Comparison of ENCODE assay signal across 8 cellular contexts in genomic region chr17:7932949-7933348, GRCh38. TPM values are rescaled to one million over a fixed set of nuclear protein-coding genes. Genes with fewer than 3 reads are reported as not detected.
DNase-seq lines count a peak whose midpoint lies in the region; ATAC-seq and TF ChIP-seq lines count a peak whose summit lies in the region.

No MANE protein-coding gene starts in this region.

- peak; percentile 5 for DNase-seq in NCI-H1092 treated with DMSO at 0.1 percent for 48 hours (lab: John Stamatoyannopoulos, UW)
- no peak for DNase-seq in NCI-H1092 (lab: John Stamatoyannopoulos, UW)
- DNase-seq in LHCN-M2 (ENCODE audit: low read depth) = peak; percentile 78
- DNase-seq in activated CD4-positive, alpha-beta memory T cell treated with anti-CD3 and anti-CD28 coated beads for 36 hours = peak; percentile 55
- DNase-seq in fibroblast of pulmonary artery (ENCODE audit: low read depth) = peak; percentile 49
- DNase-seq in T-helper 9 cell = no peak

- H3K4me3 Mint-ChIP-seq in activated CD4-positive, alpha-beta memory T cell treated with anti-CD3 and anti-CD28 coated beads for 36 hours = peak overlapping the region; percentile 93

- no peak for ATAC-seq in GM21576 (IDR thresholded peaks at IDR 0.05; ENCODE audit: unreplicated experiment)

- H3K36me3 Mint-ChIP-seq in activated CD4-positive, alpha-beta memory T cell treated with anti-CD3 and anti-CD28 coated beads for 36 hours = peaks cover 28% of the 10 kb centered on the region

- H3K27ac Mint-ChIP-seq in activated CD4-positive, alpha-beta memory T cell treated with anti-CD3 and anti-CD28 coated beads for 36 hours = peak overlapping the region; percentile 88

- H3K4me1 Mint-ChIP-seq in activated CD4-positive, alpha-beta memory T cell treated with anti-CD3 and anti-CD28 coated beads for 36 hours (ENCODE audit: low read depth) = peaks cover 47% of the 10 kb centered on the region

- no peaks in the 10 kb centered on the region for H3K9me3 ChIP-seq in neutrophil

- H3K36me3 ChIP-seq in neutrophil = peaks cover 43% of the 10 kb centered on the region

- peaks cover 27 to 38% of the 10 kb centered on the region in 2 experiments for H3K4me1 ChIP-seq in neutrophil (ENCODE audit: control insufficient read depth in 1 of 2, insufficient read depth in 1 of 2, low read depth in 1 of 2, low read length in 1 of 2)

- TF ChIP-seq CTCF in fibroblast of pulmonary artery (IDR thresholded peaks at IDR 0.05; ENCODE audit: low read length, missing control alignments) = peak; percentile 29
- TF ChIP-seq CTCF in neutrophil (IDR thresholded peaks at IDR 0.05) = no peak

- H3K9me3 Mint-ChIP-seq in activated CD4-positive, alpha-beta memory T cell treated with anti-CD3 and anti-CD28 coated beads for 36 hours = no peaks in the 10 kb centered on the region

- POLR2A ChIA-PET in activated CD4-positive, alpha-beta memory T cell treated with anti-CD3 and anti-CD28 coated beads for 36 hours (lab: Charles Lee) = interaction anchor here (0.7 to 4.7 kb wide), 7 partner anchors 10 to 76 kb away, joined by 3 to 42 read pairs (median 4); partner anchors contain the start of genes NAA38 and RNF227

- CTCF ChIA-PET in activated CD4-positive, alpha-beta memory T cell treated with anti-CD3 and anti-CD28 coated beads for 36 hours (lab: Charles Lee) = interaction anchor here (0.6 to 5.3 kb wide), 22 partner anchors 13 to 637 kb away, joined by 3 to 93 read pairs (median 5); partner anchors contain the start of genes NAA38 and RNF227

- no peaks in the 10 kb centered on the region for H3K27me3 ChIP-seq in neutrophil

- H3K27me3 Mint-ChIP-seq in activated CD4-positive, alpha-beta memory T cell treated with anti-CD3 and anti-CD28 coated beads for 36 hours = no peaks in the 10 kb centered on the region

- peak overlapping the region; percentile 99 for H3K4me3 ChIP-seq in fibroblast of pulmonary artery (replicated peaks; ENCODE audit: low read depth, low read length)
- H3K4me3 ChIP-seq in neutrophil (ENCODE audit: low read depth in 1 of 2, low read length in 1 of 2) = peak overlapping the region; percentile 90 to 94

- intact Hi-C loops in activated CD4-positive, alpha-beta memory T cell treated with anti-CD3 and anti-CD28 coated beads for 36 hours (cut with micrococcal nuclease) = loop anchor here (1.0 to 5.0 kb wide), 4 partner anchors 18 to 184 kb away; partner anchors contain the start of gene ALOXE3

- peak overlapping the region; percentile 94 for H3K27ac ChIP-seq in neutrophil

RNA-seq across cellular contexts. Expression of gene CNTROB, which starts 0.9 kb away (rescaled TPM):
- total RNA-seq in LHCN-M2 (2014; rRNA removed) = 35.7 and 36.5 TPM in 2 replicates
- polyA plus RNA-seq in LHCN-M2 (2012) = 25.6 TPM
- total RNA-seq in activated CD4-positive, alpha-beta memory T cell treated with anti-CD3 and anti-CD28 coated beads for 36 hours = 10 to 100 TPM; 45.9 to 50.1 TPM

RNA-seq across cellular contexts. Expression of gene TRAPPC1, which starts 1.2 kb away (rescaled TPM):
- 54.2 and 58.2 TPM in 2 replicates for total RNA-seq in LHCN-M2 (2014; rRNA removed)
- 413 TPM for polyA plus RNA-seq in LHCN-M2 (2012)
- total RNA-seq in activated CD4-positive, alpha-beta memory T cell treated with anti-CD3 and anti-CD28 coated beads for 36 hours = 100 to 1,000 TPM; 197 to 201 TPM

RNA-seq across cellular contexts. Expression of gene KCNAB3, which starts 3.3 kb away (rescaled TPM):
- total RNA-seq in LHCN-M2 (2014; rRNA removed) = 0.32 and 0.46 TPM in 2 replicates
- polyA plus RNA-seq in LHCN-M2 (2012) = 0.38 TPM
- 1 to 10 TPM; 4.9 to 5.3 TPM for total RNA-seq in activated CD4-positive, alpha-beta memory T cell treated with anti-CD3 and anti-CD28 coated beads for 36 hours

RNA-seq across cellular contexts. Expression of gene RNF227, which starts 16.9 kb away (rescaled TPM):
- 6.9 and 14.2 TPM in 2 replicates for total RNA-seq in LHCN-M2 (2014; rRNA removed)
- 2.8 TPM for polyA plus RNA-seq in LHCN-M2 (2012)
- total RNA-seq in activated CD4-positive, alpha-beta memory T cell treated with anti-CD3 and anti-CD28 coated beads for 36 hours = 1 to 10 TPM; 2.7 to 3.3 TPM

RNA-seq across cellular contexts. Expression of gene CHD3, which starts 44.4 kb away (rescaled TPM):
- 83.2 and 98.2 TPM in 2 replicates for total RNA-seq in LHCN-M2 (2014; rRNA removed)
- 85.2 TPM for polyA plus RNA-seq in LHCN-M2 (2012)
- 100 to 1,000 TPM; 120 to 133 TPM for total RNA-seq in activated CD4-positive, alpha-beta memory T cell treated with anti-CD3 and anti-CD28 coated beads for 36 hours

Comparison
In these comparisons a context has a peak if more than half of its experiments do, and no peak if none do; other contexts are left out.
1. DNase-seq: peak in NCI-H1092 treated with DMSO at 0.1 percent for 48 hours (single experiment), LHCN-M2 (single experiment), activated CD4-positive, alpha-beta memory T cell treated with anti-CD3 and anti-CD28 coated beads for 36 hours (single experiment) and fibroblast of pulmonary artery (single experiment); none in NCI-H1092 (single experiment) and T-helper 9 cell (single experiment).